Comparison of ENCODE assay signal across 25 cellular contexts in the genomic region with DNA sequence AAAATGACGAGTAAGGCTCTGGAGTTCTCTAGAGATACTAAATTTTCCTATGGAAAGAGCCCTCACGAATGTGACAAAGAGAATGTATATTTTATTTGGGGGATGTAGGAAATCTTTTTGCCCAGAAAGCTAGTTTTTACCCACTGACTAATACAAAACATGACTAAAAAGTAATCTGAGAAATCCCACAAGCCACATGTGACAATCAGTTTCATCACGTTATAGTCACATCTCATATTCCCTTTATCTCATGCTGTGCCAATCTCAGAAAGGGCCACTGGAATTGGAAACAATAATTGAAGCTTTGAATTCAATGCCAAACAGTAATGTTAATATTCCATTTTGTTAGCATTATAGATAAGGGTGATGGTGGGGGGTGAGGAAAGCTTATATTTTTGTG.
"Had no signal": no experiment of that assay in that cellular context is flagged by ENCODE, and none has a peak within 500 bp of the region (broad histone marks: within the 10 kb centered on the region; RNA-seq: fewer than 3 reads in every experiment).

No MANE protein-coding gene starts in this region.

- H3K9me3 ChIP-seq: heart left ventricle, psoas muscle, thoracic aorta had no signal

- H3K9ac ChIP-seq: parathyroid adenoma had no signal

- H3K27me3 ChIP-seq: brain microvascular endothelial cell, foreskin keratinocyte had no signal

- H3K36me3 Mint-ChIP-seq: activated CD4-positive, alpha-beta memory T cell treated with anti-CD3 and anti-CD28 coated beads for 36 hours; activated naive CD4-positive, alpha-beta T cell treated with anti-CD3 and anti-CD28 coated beads, Interleukin-2, amount 10 ng/mL, durations not matched to agents 7 days and 5 days; activated naive CD8-positive, alpha-beta T cell treated with anti-CD3 and anti-CD28 coated beads, Interleukin-2, amount 10 ng/mL, durations not matched to agents 7 days and 5 days; naive thymus-derived CD4-positive, alpha-beta T cell had no signal

- H3K27me3 Mint-ChIP-seq: activated CD4-positive, alpha-beta memory T cell treated with anti-CD3 and anti-CD28 coated beads for 36 hours; activated naive CD4-positive, alpha-beta T cell treated with anti-CD3 and anti-CD28 coated beads, Interleukin-2, amount 10 ng/mL, durations not matched to agents 7 days and 5 days; activated naive CD8-positive, alpha-beta T cell treated with anti-CD3 and anti-CD28 coated beads, Interleukin-2, amount 10 ng/mL, durations not matched to agents 7 days and 5 days; activated T-cell treated with anti-CD3 and anti-CD28 coated beads, Interleukin-2, amount 50 U/mL, for 24 hours; naive thymus-derived CD4-positive, alpha-beta T cell had no signal

- H3K4me1 Mint-ChIP-seq: activated naive CD4-positive, alpha-beta T cell treated with anti-CD3 and anti-CD28 coated beads, Interleukin-2, amount 10 ng/mL, durations not matched to agents 7 days and 5 days; activated naive CD8-positive, alpha-beta T cell treated with anti-CD3 and anti-CD28 coated beads, Interleukin-2, amount 10 ng/mL, durations not matched to agents 7 days and 5 days; naive thymus-derived CD4-positive, alpha-beta T cell had no signal

- H2AFZ ChIP-seq: parathyroid adenoma had no signal

- H3K36me3 ChIP-seq: brain microvascular endothelial cell, heart left ventricle, thoracic aorta had no signal

- DNase-seq: activated CD4-positive, alpha-beta memory T cell treated with anti-CD3 and anti-CD28 coated beads for 36 hours; activated CD4-positive, alpha-beta T cell treated with anti-CD3 and anti-CD28 coated beads for 48 hours; activated CD8-positive, alpha-beta memory T cell treated with anti-CD3 and anti-CD28 coated beads, Interleukin-2, amount 50 U/mL, for 48 hours; activated gamma-delta T cell; activated naive CD4-positive, alpha-beta T cell treated with anti-CD3 and anti-CD28 coated beads, Interleukin-2, amount 10 ng/mL, durations not matched to agents 7 days and 5 days; activated naive CD8-positive, alpha-beta T cell treated with anti-CD3 and anti-CD28 coated beads, Interleukin-2, amount 10 ng/mL, durations not matched to agents 7 days and 5 days; activated T-cell treated with anti-CD3 and anti-CD28 coated beads, Interleukin-2, amount 50 U/mL, for 24 hours; amniotic stem cell; brain microvascular endothelial cell; caudate nucleus; cortex of kidney; endodermal cell; foreskin keratinocyte; heart left ventricle; naive thymus-derived CD4-positive, alpha-beta T cell; psoas muscle; stimulated activated CD4-positive, alpha-beta T cell treated with anti-CD3 and anti-CD28 coated beads, Interleukin-15, amount 100 ng/mL, for 24 hours; stimulated activated CD4-positive, alpha-beta T cell treated with anti-CD3 and anti-CD28 coated beads, Interleukin-2, amount 100 ng/mL, for 24 hours; stimulated activated naive CD4-positive, alpha-beta T cell; trophoblast cell had no signal

- ATAC-seq: esophagus mucosa; foreskin keratinocyte; heart left ventricle; naive thymus-derived CD4-positive, alpha-beta T cell; psoas muscle had no signal

- H3K9me3 Mint-ChIP-seq: activated CD4-positive, alpha-beta memory T cell treated with anti-CD3 and anti-CD28 coated beads for 36 hours; activated naive CD4-positive, alpha-beta T cell treated with anti-CD3 and anti-CD28 coated beads, Interleukin-2, amount 10 ng/mL, durations not matched to agents 7 days and 5 days; activated naive CD8-positive, alpha-beta T cell treated with anti-CD3 and anti-CD28 coated beads, Interleukin-2, amount 10 ng/mL, durations not matched to agents 7 days and 5 days; endodermal cell; mesothelial cell of epicardium had no signal

- H3K4me1 ChIP-seq: foreskin keratinocyte, heart left ventricle, parathyroid adenoma, psoas muscle had no signal

- H3K4me3 ChIP-seq: heart left ventricle, psoas muscle, thoracic aorta had no signal

- H3K27ac ChIP-seq: brain microvascular endothelial cell, foreskin keratinocyte, heart left ventricle, parathyroid adenoma, psoas muscle, thoracic aorta, VCaP had no signal

- H3K27ac Mint-ChIP-seq: activated CD4-positive, alpha-beta memory T cell treated with anti-CD3 and anti-CD28 coated beads for 36 hours; activated naive CD4-positive, alpha-beta T cell treated with anti-CD3 and anti-CD28 coated beads, Interleukin-2, amount 10 ng/mL, durations not matched to agents 7 days and 5 days; activated naive CD8-positive, alpha-beta T cell treated with anti-CD3 and anti-CD28 coated beads, Interleukin-2, amount 10 ng/mL, durations not matched to agents 7 days and 5 days; activated T-cell treated with anti-CD3 and anti-CD28 coated beads, Interleukin-2, amount 50 U/mL, for 24 hours; endodermal cell; mesothelial cell of epicardium; naive thymus-derived CD4-positive, alpha-beta T cell had no signal

- H3K4me3 Mint-ChIP-seq: activated CD4-positive, alpha-beta memory T cell treated with anti-CD3 and anti-CD28 coated beads for 36 hours; activated naive CD4-positive, alpha-beta T cell treated with anti-CD3 and anti-CD28 coated beads, Interleukin-2, amount 10 ng/mL, durations not matched to agents 7 days and 5 days; activated naive CD8-positive, alpha-beta T cell treated with anti-CD3 and anti-CD28 coated beads, Interleukin-2, amount 10 ng/mL, durations not matched to agents 7 days and 5 days; activated T-cell treated with anti-CD3 and anti-CD28 coated beads, Interleukin-2, amount 50 U/mL, for 24 hours; endodermal cell; mesothelial cell of epicardium; naive thymus-derived CD4-positive, alpha-beta T cell had no signal
